Comparison of ENCODE assay signal across 8 cellular contexts in the genomic region with DNA sequence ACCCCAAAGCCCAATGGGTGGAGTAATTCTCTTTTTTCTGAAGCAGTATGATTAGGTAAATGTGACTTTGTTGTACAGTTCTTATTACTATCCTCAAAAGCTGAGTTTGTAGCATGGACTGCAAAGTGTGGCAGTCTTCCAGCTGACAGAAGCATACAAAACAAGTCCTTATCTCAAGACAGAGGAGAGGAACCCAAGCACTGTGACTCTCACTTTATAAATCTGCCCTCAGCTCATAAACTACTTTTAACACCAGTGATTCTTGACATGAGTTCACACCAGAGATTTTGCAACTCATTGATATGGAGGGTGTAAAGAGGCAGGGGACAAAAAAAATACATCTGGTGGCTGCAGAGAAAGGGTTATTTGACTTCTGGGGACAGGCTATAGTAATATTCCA.
"Had no signal": no experiment of that assay in that cellular context is flagged by ENCODE, and none has a peak within 500 bp of the region (broad histone marks: within the 10 kb centered on the region; RNA-seq: fewer than 3 reads in every experiment).

No MANE protein-coding gene starts in this region.

- H3K9me3 ChIP-seq: HAP-1 had no signal

- DNase-seq: GM23248, GOT3, H7, HFFc6 had no signal

- H3K27ac ChIP-seq: GM23248, HL-60 had no signal

- ATAC-seq: HCT116, HepG2 had no signal

- H3K4me1 ChIP-seq: HAP-1 had no signal

- H3K36me3 ChIP-seq: HAP-1 had no signal

- H3K4me3 ChIP-seq: GM23248, HAP-1 had no signal
